ENCODE assay signal across 2 cellular contexts in the genomic region with DNA sequence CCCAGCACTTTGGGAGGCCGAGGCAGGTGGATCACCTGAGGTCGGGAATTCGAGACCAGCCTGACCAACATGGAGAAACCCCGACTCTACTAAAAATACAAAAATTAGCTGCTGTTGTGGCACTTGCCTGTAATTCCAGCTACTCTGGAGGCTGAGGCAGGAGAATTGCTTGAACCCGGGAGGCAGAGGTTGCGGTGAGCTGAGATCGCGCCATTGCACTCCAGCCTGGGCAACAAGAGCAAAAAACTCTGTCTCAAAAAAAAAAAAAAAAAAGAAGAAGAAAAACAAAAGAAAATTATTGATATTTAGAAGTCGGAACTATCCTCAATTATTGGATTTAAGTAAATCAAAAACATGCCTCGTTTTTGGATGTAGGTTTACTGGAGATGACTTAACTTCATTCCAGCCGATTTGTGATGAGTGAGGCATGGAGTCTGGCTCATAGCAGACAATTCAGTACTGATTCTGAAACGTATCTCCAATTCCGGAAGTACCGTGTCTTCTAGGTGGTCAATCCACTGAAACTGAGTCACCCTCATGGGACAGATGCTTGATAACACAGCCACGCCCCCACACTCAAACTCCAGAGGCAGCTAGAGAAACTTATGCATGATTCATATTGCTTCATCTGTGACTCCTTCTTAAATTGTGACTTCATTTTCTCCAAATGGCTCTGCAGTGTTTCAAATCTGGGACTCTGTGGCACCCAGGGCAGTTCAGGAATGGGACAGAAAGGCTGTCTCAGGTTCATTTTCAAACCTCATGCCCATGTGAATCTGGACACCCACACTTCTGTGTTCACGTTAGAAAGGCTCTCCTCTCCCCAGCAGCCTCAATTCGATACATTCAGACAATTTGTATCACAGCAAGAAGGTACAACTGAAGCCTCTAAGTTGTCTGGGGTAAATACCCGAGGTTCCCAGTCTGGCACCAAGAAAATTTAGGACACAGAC.
TF ChIP-seq lines count a peak whose summit lies in the region.

No MANE protein-coding gene starts in this region.

TF ChIP-seq in A549, 52 proteins besides CTCF, POLR2A, EP300 and RAD21 (continued from another document):
- TF ChIP-seq, protein P1, sequence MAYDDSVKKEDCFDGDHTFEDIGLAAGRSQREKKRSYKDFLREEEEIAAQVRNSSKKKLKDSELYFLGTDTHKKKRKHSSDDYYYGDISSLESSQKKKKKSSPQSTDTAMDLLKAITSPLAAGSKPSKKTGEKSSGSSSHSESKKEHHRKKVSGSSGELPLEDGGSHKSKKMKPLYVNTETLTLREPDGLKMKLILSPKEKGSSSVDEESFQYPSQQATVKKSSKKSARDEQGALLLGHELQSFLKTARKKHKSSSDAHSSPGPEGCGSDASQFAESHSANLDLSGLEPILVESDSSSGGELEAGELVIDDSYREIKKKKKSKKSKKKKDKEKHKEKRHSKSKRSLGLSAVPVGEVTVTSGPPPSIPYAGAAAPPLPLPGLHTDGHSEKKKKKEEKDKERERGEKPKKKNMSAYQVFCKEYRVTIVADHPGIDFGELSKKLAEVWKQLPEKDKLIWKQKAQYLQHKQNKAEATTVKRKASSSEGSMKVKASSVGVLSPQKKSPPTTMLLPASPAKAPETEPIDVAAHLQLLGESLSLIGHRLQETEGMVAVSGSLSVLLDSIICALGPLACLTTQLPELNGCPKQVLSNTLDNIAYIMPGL (CRISPR knock-in tag; IDR thresholded peaks at IDR 0.05; ENCODE audit: borderline replicate concordance), result no peak
- TF ChIP-seq HDAC2 (IDR thresholded peaks at IDR 0.05) (no peak), CEBPB (IDR thresholded peaks at IDR 0.05) (no peak), HOXB13 (CRISPR knock-in tag; IDR thresholded peaks at IDR 0.05; ENCODE audit: low read depth) (no peak), NFE2L2 (conservative IDR thresholded peaks at IDR 0.05; ENCODE audit: low read length) (no peak), MYC (IDR thresholded peaks at IDR 0.05; ENCODE audit: borderline replicate concordance, low read length) (no peak), ZNF302 (CRISPR knock-in tag; IDR thresholded peaks at IDR 0.05) (no peak), REST (IDR thresholded peaks at IDR 0.05) (no peak), FOSL2 (IDR thresholded peaks at IDR 0.05) (no peak), FOSL2 (CRISPR knock-in tag; IDR thresholded peaks at IDR 0.05) (no peak), MAFK (IDR thresholded peaks at IDR 0.05; ENCODE audit: partially characterized antibody) (no peak), EHMT2 (IDR thresholded peaks at IDR 0.05; ENCODE audit: low read depth) (no peak), RCOR1 (IDR thresholded peaks at IDR 0.05; ENCODE audit: low read depth, low read length) (no peak), RARB (CRISPR knock-in tag; IDR thresholded peaks at IDR 0.05) (no peak), HOXA7 (CRISPR knock-in tag; IDR thresholded peaks at IDR 0.05) (no peak)
- TF ChIP-seq, protein P2, sequence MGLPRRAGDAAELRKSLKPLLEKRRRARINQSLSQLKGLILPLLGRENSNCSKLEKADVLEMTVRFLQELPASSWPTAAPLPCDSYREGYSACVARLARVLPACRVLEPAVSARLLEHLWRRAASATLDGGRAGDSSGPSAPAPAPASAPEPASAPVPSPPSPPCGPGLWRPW (IDR thresholded peaks at IDR 0.05), result no peak

TF ChIP-seq in HCT116, 20 proteins besides CTCF, POLR2A, EP300 and RAD21 (continued from another document):
- no peak for TF ChIP-seq REST (IDR thresholded peaks at IDR 0.05; ENCODE audit: low read depth)
- TF ChIP-seq, protein P3, sequence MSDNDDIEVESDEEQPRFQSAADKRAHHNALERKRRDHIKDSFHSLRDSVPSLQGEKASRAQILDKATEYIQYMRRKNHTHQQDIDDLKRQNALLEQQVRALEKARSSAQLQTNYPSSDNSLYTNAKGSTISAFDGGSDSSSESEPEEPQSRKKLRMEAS (IDR thresholded peaks at IDR 0.05), result no peak
- TF ChIP-seq YY1 (IDR thresholded peaks at IDR 0.05; ENCODE audit: extremely low read depth, insufficient replicate concordance, low read depth, low read length), result no peak
- no peak for TF ChIP-seq SIN3A (IDR thresholded peaks at IDR 0.05; ENCODE audit: low read depth)
- no peak for TF ChIP-seq TCF7L2 (IDR thresholded peaks at IDR 0.05; ENCODE audit: borderline replicate concordance, extremely low read depth, insufficient read depth, insufficient read length)
- no peak for TF ChIP-seq ELF1 (IDR thresholded peaks at IDR 0.05; ENCODE audit: borderline replicate concordance, low read depth)
- peak; percentile 63 for TF ChIP-seq POLR2AphosphoS5 (IDR thresholded peaks at IDR 0.05; ENCODE audit: low read depth, low read length)
